15 cellular contexts compared by ENCODE assay signal in the genomic region with DNA sequence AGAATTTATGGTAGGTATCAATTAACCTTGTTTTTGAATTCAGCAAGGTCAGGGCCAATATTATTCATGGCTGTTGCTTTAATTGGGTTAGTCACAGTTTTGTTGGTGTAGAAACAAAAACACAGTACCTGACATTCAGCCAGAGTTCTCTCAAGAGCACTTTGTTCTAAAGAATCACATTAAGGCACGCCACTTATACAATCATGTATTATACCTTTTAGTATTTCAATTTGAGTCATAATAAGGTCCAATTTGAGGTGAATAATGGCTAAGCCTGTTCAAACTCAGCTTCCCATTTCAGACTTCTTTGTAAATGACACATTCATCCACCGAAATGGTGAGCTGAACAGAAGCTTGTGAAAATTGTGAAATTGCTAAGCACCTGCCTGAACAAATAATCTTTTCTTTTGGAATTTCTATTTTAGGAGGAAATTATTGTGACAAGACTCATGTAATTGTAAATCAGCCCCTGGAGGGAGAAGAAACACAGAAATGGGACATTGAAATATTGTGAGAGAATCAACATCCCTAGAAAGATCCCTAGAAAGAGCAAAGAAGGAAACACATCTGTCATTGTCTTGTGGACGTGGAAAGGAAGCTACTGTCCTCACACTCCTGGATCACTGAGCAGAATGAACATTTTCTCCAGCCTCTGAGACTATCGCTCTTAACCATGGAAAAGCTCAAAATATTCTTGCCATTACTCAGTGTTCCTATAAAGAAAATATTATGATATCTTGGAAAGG. TPM values are rescaled to one million over a fixed set of nuclear protein-coding genes. Genes with fewer than 3 reads are reported as not detected.
DNase-seq lines count a peak whose midpoint lies in the region; ATAC-seq and TF ChIP-seq lines count a peak whose summit lies in the region.
"Had no signal": no experiment of that assay in that cellular context is flagged by ENCODE, and none has a peak within 500 bp of the region (broad histone marks: within the 10 kb centered on the region; RNA-seq: fewer than 3 reads in every experiment).

No MANE protein-coding gene starts in this region.

- TF ChIP-seq CTCF in testis (IDR thresholded peaks at IDR 0.05): no peak

- H3K9me3 ChIP-seq in testis: no peaks in the 10 kb centered on the region
- H3K9me3 ChIP-seq: BE2C had no signal

- peaks cover 6% of the 10 kb centered on the region for H3K4me1 Mint-ChIP-seq in stimulated activated naive CD8-positive, alpha-beta T cell treated with anti-CD3 and anti-CD28 coated beads, Interleukin-15, amount 100 ng/mL, for 72 hours
- H3K4me1 Mint-ChIP-seq in activated T-helper 17 cell treated with anti-CD3 and anti-CD28 coated beads, Interleukin-2, amount 50 U/mL, for 72 hours: peaks cover 7% of the 10 kb centered on the region

- H3K4me3 ChIP-seq in testis: no peak overlapping the region
- H3K4me3 ChIP-seq: cardiac muscle cell had no signal

- peak; percentile 64 for ATAC-seq in stimulated activated naive CD8-positive, alpha-beta T cell treated with anti-CD3 and anti-CD28 coated beads, Interleukin-15, amount 100 ng/mL, for 72 hours
- no peak for ATAC-seq in stimulated activated naive CD8-positive, alpha-beta T cell treated with anti-CD3 and anti-CD28 coated beads, Interleukin-15, Interleukin-2, amounts not matched to agents 100 U/mL and 50 U/mL, for 24 hours
- ATAC-seq in activated T-helper 17 cell treated with anti-CD3 and anti-CD28 coated beads, Interleukin-2, amount 50 U/mL, for 72 hours (replicated peaks): peak; percentile 90
- no peak for ATAC-seq in GM21825 (IDR thresholded peaks at IDR 0.05; ENCODE audit: unreplicated experiment)
- ATAC-seq: effector memory CD8-positive, alpha-beta T cell; Panc1; right cardiac atrium had no signal

- H3K9me3 Mint-ChIP-seq in stimulated activated naive CD8-positive, alpha-beta T cell treated with anti-CD3 and anti-CD28 coated beads, Interleukin-15, amount 100 ng/mL, for 72 hours: no peaks in the 10 kb centered on the region
- no peaks in the 10 kb centered on the region for H3K9me3 Mint-ChIP-seq in activated T-helper 17 cell treated with anti-CD3 and anti-CD28 coated beads, Interleukin-2, amount 50 U/mL, for 72 hours
- H3K9me3 Mint-ChIP-seq: effector memory CD8-positive, alpha-beta T cell had no signal

- H3K27me3 Mint-ChIP-seq in stimulated activated naive CD8-positive, alpha-beta T cell treated with anti-CD3 and anti-CD28 coated beads, Interleukin-15, amount 100 ng/mL, for 72 hours: no peaks in the 10 kb centered on the region
- H3K27me3 Mint-ChIP-seq in activated T-helper 17 cell treated with anti-CD3 and anti-CD28 coated beads, Interleukin-2, amount 50 U/mL, for 72 hours: no peaks in the 10 kb centered on the region
- H3K27me3 Mint-ChIP-seq: activated naive CD8-positive, alpha-beta T cell; effector memory CD8-positive, alpha-beta T cell had no signal

- no peaks in the 10 kb centered on the region for H3K4me1 ChIP-seq in testis

- H3K36me3 ChIP-seq in testis (ENCODE audit: low read depth, missing control alignments): no peaks in the 10 kb centered on the region

- H3K4me3 Mint-ChIP-seq in stimulated activated naive CD8-positive, alpha-beta T cell treated with anti-CD3 and anti-CD28 coated beads, Interleukin-15, amount 100 ng/mL, for 72 hours: no peak overlapping the region
- H3K4me3 Mint-ChIP-seq in activated T-helper 17 cell treated with anti-CD3 and anti-CD28 coated beads, Interleukin-2, amount 50 U/mL, for 72 hours: peak overlapping the region; percentile 48
- H3K4me3 Mint-ChIP-seq: activated naive CD8-positive, alpha-beta T cell; effector memory CD8-positive, alpha-beta T cell had no signal

- no peak overlapping the region for H3K27ac ChIP-seq in testis
- H3K27ac ChIP-seq: cardiac muscle cell had no signal

- peaks cover 84% of the 10 kb centered on the region for H3K36me3 Mint-ChIP-seq in activated T-helper 17 cell treated with anti-CD3 and anti-CD28 coated beads, Interleukin-2, amount 50 U/mL, for 72 hours (ENCODE audit: low read depth)

- intact Hi-C loops in testis (cut with DNase I; ENCODE audit: low total_unique reads): no loop called here

- DNase-seq in stimulated activated naive CD8-positive, alpha-beta T cell treated with anti-CD3 and anti-CD28 coated beads, Interleukin-15, amount 100 ng/mL, for 72 hours: no peak
- DNase-seq in stimulated activated naive CD8-positive, alpha-beta T cell treated with anti-CD3 and anti-CD28 coated beads, Interleukin-15, Interleukin-2, amounts not matched to agents 100 U/mL and 50 U/mL, for 24 hours: no peak
- DNase-seq in NCI-H187 treated with DMSO at 0.1 percent for 48 hours (lab: John Stamatoyannopoulos, UW) (peak; percentile 47), testis (no peak), NCI-H82 (lab: John Stamatoyannopoulos, UW) (no peak)
- DNase-seq: BE2C; effector memory CD8-positive, alpha-beta T cell; hippocampal formation; NCI-H510A treated with DMSO at 0.1 percent for 48 hours; right cardiac atrium had no signal

- H3K27me3 ChIP-seq in testis: no peaks in the 10 kb centered on the region
- H3K27me3 ChIP-seq: BE2C, cardiac muscle cell had no signal

- 67 to 74% methylated on average over 4 of the region's 4 CpGs for WGBS in testis, 2 donors

- H3K27ac Mint-ChIP-seq in stimulated activated naive CD8-positive, alpha-beta T cell treated with anti-CD3 and anti-CD28 coated beads, Interleukin-15, amount 100 ng/mL, for 72 hours: no peak overlapping the region
- peak overlapping the region; percentile 90 for H3K27ac Mint-ChIP-seq in activated T-helper 17 cell treated with anti-CD3 and anti-CD28 coated beads, Interleukin-2, amount 50 U/mL, for 72 hours
- H3K27ac Mint-ChIP-seq: activated naive CD8-positive, alpha-beta T cell had no signal

- no peak for TF ChIP-seq POLR2A in testis (IDR thresholded peaks at IDR 0.05)

RNA-seq across cellular contexts. Expression of a gene that starts 29.3 kb away (rescaled TPM):
- total RNA-seq in activated T-helper 17 cell treated with anti-CD3 and anti-CD28 coated beads, Interleukin-2, amount 50 U/mL, for 72 hours: 10 to 100 TPM; 28.0 to 61.5 TPM
- 10 to 100 TPM; 16.3 to 22.5 TPM for total RNA-seq in testis
- polyA plus RNA-seq in testis (ENCODE audit: insufficient read depth, low read depth, low replicate concordance): 14.0 TPM

Comparison
In these comparisons a context has a peak if more than half of its experiments do, and no peak if none do; other contexts are left out.
1. ATAC-seq: peak in stimulated activated naive CD8-positive, alpha-beta T cell treated with anti-CD3 and anti-CD28 coated beads, Interleukin-15, amount 100 ng/mL, for 72 hours (single experiment) and activated T-helper 17 cell treated with anti-CD3 and anti-CD28 coated beads, Interleukin-2, amount 50 U/mL, for 72 hours (single experiment); none in stimulated activated naive CD8-positive, alpha-beta T cell treated with anti-CD3 and anti-CD28 coated beads, Interleukin-15, Interleukin-2, amounts not matched to agents 100 U/mL and 50 U/mL, for 24 hours (single experiment) and GM21825 (single experiment).